In the genomic region with DNA sequence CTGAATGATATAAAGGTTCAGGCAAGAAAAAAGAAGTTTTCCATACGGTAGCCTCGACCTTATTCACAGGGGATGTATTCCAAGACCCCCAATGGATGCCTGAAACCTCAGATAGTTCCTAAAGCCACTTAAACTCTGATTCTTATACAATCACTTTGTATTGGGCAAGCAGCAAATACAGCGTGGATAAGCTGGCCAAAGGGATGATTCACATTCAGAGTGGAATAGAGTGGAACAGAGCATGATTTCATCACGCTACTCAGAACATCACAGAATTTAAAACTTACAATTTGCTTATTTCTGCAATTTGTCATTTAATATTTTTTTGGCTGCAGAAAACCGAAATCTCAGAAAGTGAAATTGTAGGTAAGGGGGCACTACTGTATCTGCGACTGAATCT, we compare ENCODE assay signal across 15 cellular contexts. TPM values are rescaled to one million over a fixed set of nuclear protein-coding genes. Genes with fewer than 3 reads are reported as not detected.
DNase-seq lines count a peak whose midpoint lies in the region; ATAC-seq and TF ChIP-seq lines count a peak whose summit lies in the region.
"Had no signal": no experiment of that assay in that cellular context is flagged by ENCODE, and none has a peak within 500 bp of the region (broad histone marks: within the 10 kb centered on the region; RNA-seq: fewer than 3 reads in every experiment).

No MANE protein-coding gene starts in this region.

- no peaks in the 10 kb centered on the region for H3K27me3 ChIP-seq in MG63
- H3K27me3 ChIP-seq in effector memory CD4-positive, alpha-beta T cell (replicated peaks; ENCODE audit: control insufficient read depth, insufficient read depth, low read length, poor library complexity, severe bottlenecking): no peaks in the 10 kb centered on the region

- no peaks in the 10 kb centered on the region for H3K36me3 ChIP-seq in MG63
- H3K36me3 ChIP-seq in effector memory CD4-positive, alpha-beta T cell (ENCODE audit: control insufficient read depth, insufficient read depth, low read length): no peaks in the 10 kb centered on the region

- no peak for TF ChIP-seq CTCF in omental fat pad (IDR thresholded peaks at IDR 0.05)

- ATAC-seq in omental fat pad (ENCODE audit: low FRiP score) (peak; percentile 71), HG03108 (IDR thresholded peaks at IDR 0.05; ENCODE audit: unreplicated experiment) (no peak), GM19023 (IDR thresholded peaks at IDR 0.05; ENCODE audit: unreplicated experiment) (no peak)
- ATAC-seq: A549; CD8-positive, alpha-beta T cell had no signal

- H3K4me1 ChIP-seq in effector memory CD4-positive, alpha-beta T cell (ENCODE audit: control insufficient read depth, insufficient read depth, low read length, poor library complexity, severe bottlenecking): no peaks in the 10 kb centered on the region
- H3K4me1 ChIP-seq: A549 had no signal

- no peak overlapping the region for H3K4me3 ChIP-seq in MG63
- H3K4me3 ChIP-seq in effector memory CD4-positive, alpha-beta T cell (ENCODE audit: insufficient read depth, low read depth, low read length, poor library complexity, severe bottlenecking): no peak overlapping the region
- H3K4me3 ChIP-seq: A549 had no signal

- H3K9me3 ChIP-seq in MG63: no peaks in the 10 kb centered on the region
- H3K9me3 ChIP-seq in effector memory CD4-positive, alpha-beta T cell (ENCODE audit: control insufficient read depth, low read length): no peaks in the 10 kb centered on the region
- H3K9me3 ChIP-seq: A549 had no signal

- H3K27ac ChIP-seq in effector memory CD4-positive, alpha-beta T cell (ENCODE audit: insufficient read depth, low read length, poor library complexity, severe bottlenecking): no peak overlapping the region
- H3K27ac ChIP-seq: A549 had no signal

- peak; percentile 11 for DNase-seq in MG63
- DNase-seq in amniotic epithelial cell (ENCODE audit: low read depth): peak; percentile 48
- peak; percentile 5 for DNase-seq in fibroblast of peridontal ligament (ENCODE audit: extremely low read depth)
- no peak for DNase-seq in omental fat pad (ENCODE audit: low spot score)
- no peak for DNase-seq in effector memory CD4-positive, alpha-beta T cell
- DNase-seq in GOT3 (lab: John Stamatoyannopoulos, UW): no peak
- DNase-seq: CD8-positive, alpha-beta T cell; COR-L47; DMS153; DMS79 treated with DMSO at 0.1 percent for 48 hours; EL; H7 had no signal

RNA-seq across cellular contexts. Expression of a gene that starts 40.5 kb away (rescaled TPM):
- total RNA-seq in MG63 (2014; rRNA removed; shearing (Covaris generic); ENCODE audit: low replicate concordance): 18.8 and 25.4 TPM in 2 replicates
- not detected for total RNA-seq in omental fat pad
- total RNA-seq: CD8-positive, alpha-beta T cell had no signal

Comparison
In these comparisons a context has a peak if more than half of its experiments do, and no peak if none do; other contexts are left out.
1. DNase-seq: peak in MG63 (single experiment), amniotic epithelial cell (single experiment) and fibroblast of peridontal ligament (single experiment); none in omental fat pad (single experiment), effector memory CD4-positive, alpha-beta T cell (0 of 3) and GOT3 (single experiment).
2. RNA of a gene that starts 40.5 kb away (total RNA-seq): 18.8 to 25.4 TPM in MG63; not detected in omental fat pad; every median in the first group is over 10 times any median in the second.